In the genomic region with DNA sequence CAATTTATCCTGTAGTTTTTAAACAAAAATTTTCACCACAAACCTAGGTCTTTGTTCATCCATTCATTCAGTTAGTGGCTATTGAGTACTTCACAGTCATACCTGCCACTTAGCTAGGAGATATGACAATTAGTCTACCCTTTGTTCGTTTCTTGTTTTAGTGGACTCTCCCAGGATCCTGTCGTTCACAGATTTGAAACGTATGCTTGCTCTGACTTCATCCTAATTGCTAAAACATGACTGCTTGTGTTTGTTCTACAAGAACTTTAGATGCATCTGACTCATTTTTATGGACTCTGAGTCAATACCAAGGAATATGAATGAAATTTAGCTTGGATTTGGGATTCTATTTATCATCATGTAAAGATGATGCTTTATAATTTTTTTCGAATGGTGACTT, we compare ENCODE assay signal across 17 cellular contexts.
DNase-seq lines count a peak whose midpoint lies in the region; ATAC-seq and TF ChIP-seq lines count a peak whose summit lies in the region.
"Had no signal": no experiment of that assay in that cellular context is flagged by ENCODE, and none has a peak within 500 bp of the region (broad histone marks: within the 10 kb centered on the region; RNA-seq: fewer than 3 reads in every experiment).

No MANE protein-coding gene starts in this region.

- peak; percentile 55 for DNase-seq in AG04450 (ENCODE audit: low read depth, low spot score)
- peak; percentile 93 for DNase-seq in HCEC 1CT
- DNase-seq in amniotic stem cell (lab: John Stamatoyannopoulos, UW): peak; percentile 69
- DNase-seq in fibroblast of villous mesenchyme (ENCODE audit: low read depth): peak; percentile 52
- no peak for DNase-seq in NCI-H2227 treated with DMSO at 0.1 percent for 48 hours (lab: John Stamatoyannopoulos, UW)
- DNase-seq in retina: no peak
- DNase-seq: activated CD4-positive, alpha-beta T cell treated with anti-CD3 and anti-CD28 coated beads, Interleukin-2, amount 10 ng/mL, durations not matched to agents 7 days and 5 days; activated naive CD8-positive, alpha-beta T cell treated with anti-CD3 and anti-CD28 coated beads, Interleukin-2, amount 50 U/mL, for 24 hours; activated T-cell treated with anti-CD3 and anti-CD28 coated beads, Interleukin-2, amount 50 U/mL, for 72 hours; KG1; NCI-H1694; NCI-H524 treated with DMSO at 0.1 percent for 48 hours had no signal

- ATAC-seq in HG03196 (IDR thresholded peaks at IDR 0.05; ENCODE audit: unreplicated experiment): no peak
- no peak for ATAC-seq in GM18519 (IDR thresholded peaks at IDR 0.05; ENCODE audit: low FRiP score, unreplicated experiment)
- ATAC-seq: activated naive CD8-positive, alpha-beta T cell treated with anti-CD3 and anti-CD28 coated beads, Interleukin-2, amount 50 U/mL, for 24 hours; gastroesophageal sphincter had no signal

- no peaks in the 10 kb centered on the region for H3K9me3 ChIP-seq in AG04450 (ENCODE audit: control insufficient read depth, insufficient read depth, low read length)
- H3K9me3 ChIP-seq: gastroesophageal sphincter had no signal

- peaks cover 6% of the 10 kb centered on the region for H3K27me3 ChIP-seq in AG04450 (ENCODE audit: control insufficient read depth, insufficient read depth, low read length)
- H3K27me3 ChIP-seq: BLaER1 treated with 17β-estradiol and CSF1 and Interleukin-3, amounts not matched to agents 10 nM and 100 nM had no signal

- no peak for TF ChIP-seq CTCF in AG04450 (IDR thresholded peaks at IDR 0.05; ENCODE audit: low read depth, low read length)
- no peak for TF ChIP-seq CTCF in fibroblast of villous mesenchyme (IDR thresholded peaks at IDR 0.05; ENCODE audit: insufficient read depth, low read depth, low read length)

- no peak overlapping the region for H3K27ac ChIP-seq in AG04450 (ENCODE audit: low read depth, low read length)
- H3K27ac ChIP-seq: BLaER1 treated with 17β-estradiol and CSF1 and Interleukin-3, amounts not matched to agents 10 nM and 100 nM; gastroesophageal sphincter; parathyroid adenoma had no signal

- POLR2A ChIA-PET in AG04450 (lab: Yijun Ruan, JAX): no interaction called here

- CTCF ChIA-PET in AG04450 (lab: Charles Lee): interaction anchor here (1.3 to 6.5 kb wide), 11 partner anchors 8 to 1967 kb away, joined by 3 to 107 read pairs (median 5); partner anchors contain the start of gene TMBIM4

- H3K4me3 ChIP-seq in AG04450 (ENCODE audit: low read depth, low read length) (no peak overlapping the region), fibroblast of villous mesenchyme (ENCODE audit: low read depth, low read length) (no peak overlapping the region)
- H3K4me3 ChIP-seq: BLaER1 treated with 17β-estradiol and CSF1 and Interleukin-3, amounts not matched to agents 10 nM and 100 nM; gastroesophageal sphincter had no signal

Comparison
In these comparisons a context has a peak if more than half of its experiments do, and no peak if none do; other contexts are left out.
1. DNase-seq: peak in AG04450 (single experiment), HCEC 1CT (single experiment), amniotic stem cell (single experiment) and fibroblast of villous mesenchyme (single experiment); none in NCI-H2227 treated with DMSO at 0.1 percent for 48 hours (single experiment) and retina (single experiment).